ENCODE assay signal across 9 cellular contexts in genomic region chr20:58228484-58229197, GRCh38. TPM values are rescaled to one million over a fixed set of nuclear protein-coding genes. Genes with fewer than 3 reads are reported as not detected.
DNase-seq lines count a peak whose midpoint lies in the region; ATAC-seq lines count a peak whose summit lies in the region.
"Had no signal": no experiment of that assay in that cellular context is flagged by ENCODE, and none has a peak within 500 bp of the region (broad histone marks: within the 10 kb centered on the region; RNA-seq: fewer than 3 reads in every experiment).

TSS of gene ANKRD60 (minus strand) at chr20:58228653. CDS start at chr20:58228653, 0 bp downstream.

- DNase-seq in NCI-H748 (lab: John Stamatoyannopoulos, UW; ENCODE audit: unreplicated experiment) (peak; percentile 82), iPS-NIHi11 (ENCODE audit: low spot score) (peak; percentile 87), GM19240 (ENCODE audit: insufficient read length, low spot score) (no peak), glomerular visceral epithelial cell (ENCODE audit: extremely low spot score) (no peak)
- DNase-seq in activated naive CD8-positive, alpha-beta T cell treated with anti-CD3 and anti-CD28 coated beads for 36 hours: peak; percentile 65
- peak; percentile 66 for DNase-seq in stimulated activated naive CD8-positive, alpha-beta T cell treated with anti-CD3 and anti-CD28 coated beads, Interleukin-15, Interleukin-2, amounts not matched to agents 100 U/mL and 50 U/mL, for 24 hours

- peaks cover 47 to 66% (median 58%) of the 10 kb centered on the region in 11 experiments for H3K27me3 ChIP-seq in BLaER1 treated with 17β-estradiol and CSF1 and Interleukin-3, amounts not matched to agents 10 nM and 100 nM

- peaks cover 0 to 11% (median 0%) of the 10 kb centered on the region in 11 experiments; a peak in 4 of 22 replicates for H3K9me3 ChIP-seq in BLaER1 treated with 17β-estradiol and CSF1 and Interleukin-3, amounts not matched to agents 10 nM and 100 nM (replicated peaks in 1 of 11)

- H3K36me3 ChIP-seq in BLaER1 treated with 17β-estradiol and CSF1 and Interleukin-3, amounts not matched to agents 10 nM and 100 nM: peaks cover 0 to 4% (median 0%) of the 10 kb centered on the region in 11 experiments; a peak in 2 of 22 replicates

- peak within 1 kb of the TSS in 5 of 11 experiments; percentile 1 to 54 (median 22); a peak in 4 of 22 replicates for H3K9ac ChIP-seq in BLaER1 treated with 17β-estradiol and CSF1 and Interleukin-3, amounts not matched to agents 10 nM and 100 nM

- H3K9me3 Mint-ChIP-seq in activated naive CD8-positive, alpha-beta T cell treated with anti-CD3 and anti-CD28 coated beads for 36 hours: peaks cover 2% of the 10 kb centered on the region

- H3K4me1 ChIP-seq in BLaER1 treated with 17β-estradiol and CSF1 and Interleukin-3, amounts not matched to agents 10 nM and 100 nM: peaks cover 0 to 11% (median 4%) of the 10 kb centered on the region in 10 experiments; a peak in 11 of 20 replicates

- H4K20me1 ChIP-seq in BLaER1 treated with 17β-estradiol and CSF1 and Interleukin-3, amounts not matched to agents 10 nM and 100 nM: peaks cover 0 to 12% (median 0%) of the 10 kb centered on the region in 11 experiments; a peak in 3 of 22 replicates

- H3K4me3 ChIP-seq in BLaER1 treated with 17β-estradiol and CSF1 and Interleukin-3, amounts not matched to agents 10 nM and 100 nM: peak within 1 kb of the TSS; percentile 30 to 61 (median 47); a peak in 18 of 20 replicates

- H3K36me3 Mint-ChIP-seq in activated naive CD8-positive, alpha-beta T cell treated with anti-CD3 and anti-CD28 coated beads for 36 hours: peaks cover 7% of the 10 kb centered on the region

- no peak within 1 kb of the TSS for H3K27ac Mint-ChIP-seq in activated naive CD8-positive, alpha-beta T cell treated with anti-CD3 and anti-CD28 coated beads for 36 hours

- H3K4me1 Mint-ChIP-seq in activated naive CD8-positive, alpha-beta T cell treated with anti-CD3 and anti-CD28 coated beads for 36 hours: peaks cover 16% of the 10 kb centered on the region

- ATAC-seq in stimulated activated naive CD8-positive, alpha-beta T cell treated with anti-CD3 and anti-CD28 coated beads, Interleukin-15, Interleukin-2, amounts not matched to agents 100 U/mL and 50 U/mL, for 24 hours: peak; percentile 56
- ATAC-seq in HG02759 (IDR thresholded peaks at IDR 0.05; ENCODE audit: unreplicated experiment): no peak

- H3K27ac ChIP-seq in BLaER1 treated with 17β-estradiol and CSF1 and Interleukin-3, amounts not matched to agents 10 nM and 100 nM: no peak within 1 kb of the TSS

- peak within 1 kb of the TSS; percentile 60 to 90 (median 72) for H3K4me2 ChIP-seq in BLaER1 treated with 17β-estradiol and CSF1 and Interleukin-3, amounts not matched to agents 10 nM and 100 nM

- peak within 1 kb of the TSS; percentile 62 for H3K4me3 Mint-ChIP-seq in activated naive CD8-positive, alpha-beta T cell treated with anti-CD3 and anti-CD28 coated beads for 36 hours

- peaks cover 52% of the 10 kb centered on the region for H3K27me3 Mint-ChIP-seq in activated naive CD8-positive, alpha-beta T cell treated with anti-CD3 and anti-CD28 coated beads for 36 hours

RNA-seq across cellular contexts. Expression of gene ANKRD60, which starts in this region (rescaled TPM):
- not detected for total RNA-seq in activated naive CD8-positive, alpha-beta T cell treated with anti-CD3 and anti-CD28 coated beads for 36 hours
- total RNA-seq: subcutaneous adipose tissue had no signal

Comparison
In these comparisons a context has a peak if more than half of its experiments do, and no peak if none do; other contexts are left out.
1. Peak in DNase-seq in activated naive CD8-positive, alpha-beta T cell treated with anti-CD3 and anti-CD28 coated beads for 36 hours; RNA of the gene not detected or under 1 TPM.
2. DNase-seq: peak in NCI-H748 (single experiment), iPS-NIHi11 (single experiment) and stimulated activated naive CD8-positive, alpha-beta T cell treated with anti-CD3 and anti-CD28 coated beads, Interleukin-15, Interleukin-2, amounts not matched to agents 100 U/mL and 50 U/mL, for 24 hours (single experiment); none in GM19240 (single experiment) and glomerular visceral epithelial cell (single experiment).